ENCODE assay signal across 2 cellular contexts in genomic region chr11:131275580-131275979, GRCh38.
A peak's percentile ranks its signal among the peaks of the same experiment; 100 is the strongest.
TF ChIP-seq lines count a peak whose summit lies in the region.

No MANE protein-coding gene starts in this region.

TF ChIP-seq in WTC11, 78 proteins besides CTCF, POLR2A, EP300 and RAD21 (continued from another document):
- TF ChIP-seq ZBTB43 (CRISPR knock-in tag; IDR thresholded peaks at IDR 0.05), result no peak
- no peak for TF ChIP-seq SMAD4 (CRISPR knock-in tag; IDR thresholded peaks at IDR 0.05)
- TF ChIP-seq ZNF425 (CRISPR knock-in tag; conservative IDR thresholded peaks at IDR 0.05), result 0 out of 2 replicates have a peak, but pooled peaks have one; percentile 53
- no peak for TF ChIP-seq FOXP1 (CRISPR knock-in tag; IDR thresholded peaks at IDR 0.05; ENCODE audit: borderline replicate concordance)

TF ChIP-seq in H1, 55 proteins besides CTCF, POLR2A, EP300 and RAD21 (continued from another document):
- TF ChIP-seq SAP30 (IDR thresholded peaks at IDR 0.05; ENCODE audit: insufficient read depth, insufficient replicate concordance, low read length) (no peak), GTF2F1 (IDR thresholded peaks at IDR 0.05; ENCODE audit: borderline replicate concordance, low read depth, low read length) (no peak), FOSL1 (IDR thresholded peaks at IDR 0.05; ENCODE audit: insufficient read depth, low read depth, low read length) (no peak), SP1 (IDR thresholded peaks at IDR 0.05; ENCODE audit: low read depth, low read length) (no peak), EGR1 (IDR thresholded peaks at IDR 0.05; ENCODE audit: borderline replicate concordance, low read depth, low read length) (no peak), RXRA (IDR thresholded peaks at IDR 0.05; ENCODE audit: insufficient read depth, low read depth, low read length) (no peak), TEAD4 (IDR thresholded peaks at IDR 0.05; ENCODE audit: low read depth, low read length) (no peak), SP2 (IDR thresholded peaks at IDR 0.05; ENCODE audit: low read length) (no peak), TAF7 (optimal IDR thresholded peaks at IDR 0.05; ENCODE audit: borderline replicate concordance, low read depth, low read length) (no peak), RNF2 (IDR thresholded peaks at IDR 0.05; ENCODE audit: borderline replicate concordance, low read depth, low read length, missing control alignments, poor library complexity, severe bottlenecking) (no peak), GABPA (IDR thresholded peaks at IDR 0.05; ENCODE audit: borderline replicate concordance, insufficient read depth, low read length) (no peak), SUZ12 (IDR thresholded peaks at IDR 0.05; ENCODE audit: low read length) (no peak)
